In the genomic region with DNA sequence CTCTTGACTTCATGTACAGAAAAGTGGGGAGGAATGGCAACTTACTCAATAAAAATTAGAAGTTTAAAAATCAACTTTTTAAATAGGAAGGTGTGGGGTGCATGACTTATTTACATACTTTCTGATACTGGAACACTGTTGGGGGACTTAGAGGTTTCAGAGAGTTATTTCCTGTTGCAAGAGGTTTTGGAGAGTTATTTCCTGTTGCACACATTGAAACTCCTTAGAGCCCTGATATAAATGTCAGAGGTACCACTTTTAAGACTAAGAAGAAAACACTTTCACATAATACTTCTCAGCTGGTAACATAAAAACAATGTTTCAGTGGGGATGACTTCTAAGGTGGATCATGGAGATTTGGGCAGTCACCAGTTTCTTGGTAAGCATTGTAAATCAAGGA, we compare ENCODE assay signal across 14 cellular contexts.
"Had no signal": no experiment of that assay in that cellular context is flagged by ENCODE, and none has a peak within 500 bp of the region (broad histone marks: within the 10 kb centered on the region; RNA-seq: fewer than 3 reads in every experiment).

No MANE protein-coding gene starts in this region.

- H3K27ac ChIP-seq: lower lobe of right lung, pancreas, testis, upper lobe of left lung had no signal

- H3K4me3 ChIP-seq: lower lobe of right lung, pancreas, testis, upper lobe of left lung had no signal

- DNase-seq: activated CD4-positive, alpha-beta T cell treated with anti-CD3 and anti-CD28 coated beads, Interleukin-2, amount 50 U/mL, for 1 hour; activated CD8-positive, alpha-beta memory T cell treated with anti-CD3 and anti-CD28 coated beads for 24 hours; activated naive CD4-positive, alpha-beta T cell; activated naive CD8-positive, alpha-beta T cell treated with anti-CD3 and anti-CD28 coated beads, Interleukin-2, amount 10 ng/mL, durations not matched to agents 7 days and 5 days; activated T-cell treated with anti-CD3 and anti-CD28 coated beads for 4 hours; effector memory CD8-positive, alpha-beta T cell; left colon; lower lobe of right lung; midbrain; pancreas; testis; upper lobe of left lung had no signal

- H3K36me3 ChIP-seq: lower lobe of right lung, pancreas, upper lobe of left lung had no signal

- H3K27me3 ChIP-seq: pancreas, testis, upper lobe of left lung had no signal

- H3K4me1 ChIP-seq: lower lobe of right lung, pancreas, testis, upper lobe of left lung had no signal

- ATAC-seq: activated CD4-positive, CD25-positive, alpha-beta regulatory T cell treated with anti-CD3 and anti-CD28 coated beads, Interleukin-2, amount 50 U/mL, for 24 hours; effector memory CD8-positive, alpha-beta T cell; left colon; lower lobe of right lung; pancreas; sciatic nerve had no signal

- H3K9me3 ChIP-seq: lower lobe of right lung, pancreas, testis, upper lobe of left lung had no signal
